ENCODE assay signal across 7 cellular contexts in the genomic region with DNA sequence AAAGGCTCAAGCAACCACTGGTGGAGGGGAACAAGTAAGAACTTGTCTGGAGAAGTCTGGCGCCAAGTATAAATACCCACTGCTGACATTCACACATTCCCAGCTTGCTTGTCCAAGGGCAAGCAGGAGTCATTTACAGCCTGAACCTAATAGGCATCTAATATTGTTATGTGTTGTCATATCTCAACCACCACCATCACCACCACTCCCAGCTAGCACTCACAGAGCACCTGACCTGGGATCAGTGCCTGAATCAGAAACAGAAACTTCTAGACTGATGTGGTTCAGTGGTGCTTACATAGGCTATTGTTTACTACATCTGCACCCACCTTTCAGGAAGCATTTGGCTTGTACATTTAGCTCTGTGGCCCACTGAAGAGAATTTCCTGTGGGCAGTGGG.
DNase-seq lines count a peak whose midpoint lies in the region; ATAC-seq lines count a peak whose summit lies in the region.
"Not testable (repeated sequence)": the region's sequence is repeated elsewhere in the genome, so short reads cannot be mapped to it uniquely, and the experiment has no call there.

No MANE protein-coding gene starts in this region.

- not testable (repeated sequence) for H3K4me1 Mint-ChIP-seq in activated CD4-positive, alpha-beta T cell treated with anti-CD3 and anti-CD28 coated beads for 36 hours

- peak; percentile 93 for ATAC-seq in GM18858 (IDR thresholded peaks at IDR 0.05; ENCODE audit: unreplicated experiment)
- peak; percentile 95 for ATAC-seq in GM19452 (IDR thresholded peaks at IDR 0.05; ENCODE audit: unreplicated experiment)
- peak; percentile 96 for ATAC-seq in GM21786 (IDR thresholded peaks at IDR 0.05; ENCODE audit: unreplicated experiment)
- peak; percentile 94 for ATAC-seq in HG03025 (IDR thresholded peaks at IDR 0.05; ENCODE audit: low FRiP score, unreplicated experiment)
- peak; percentile 68 for ATAC-seq in HG03439 (IDR thresholded peaks at IDR 0.05; ENCODE audit: unreplicated experiment)
- peak; percentile 52 for ATAC-seq in activated CD4-positive, alpha-beta T cell treated with anti-CD3 and anti-CD28 coated beads for 36 hours
- ATAC-seq in left ventricle myocardium superior: peak; percentile 47

- not testable (repeated sequence) for H3K36me3 Mint-ChIP-seq in activated CD4-positive, alpha-beta T cell treated with anti-CD3 and anti-CD28 coated beads for 36 hours (ENCODE audit: low read depth)

- not testable (repeated sequence) for H3K9me3 Mint-ChIP-seq in activated CD4-positive, alpha-beta T cell treated with anti-CD3 and anti-CD28 coated beads for 36 hours (ENCODE audit: low read depth)

- not testable (repeated sequence) for H3K4me3 Mint-ChIP-seq in activated CD4-positive, alpha-beta T cell treated with anti-CD3 and anti-CD28 coated beads for 36 hours

- H3K27me3 Mint-ChIP-seq in activated CD4-positive, alpha-beta T cell treated with anti-CD3 and anti-CD28 coated beads for 36 hours: not testable (repeated sequence)

- not testable (repeated sequence) for H3K27ac Mint-ChIP-seq in activated CD4-positive, alpha-beta T cell treated with anti-CD3 and anti-CD28 coated beads for 36 hours

- POLR2A ChIA-PET in activated CD4-positive, alpha-beta T cell treated with anti-CD3 and anti-CD28 coated beads for 36 hours (lab: Charles Lee): not testable (repeated sequence)

- not testable (repeated sequence) for DNase-seq in activated CD4-positive, alpha-beta T cell treated with anti-CD3 and anti-CD28 coated beads for 36 hours; left ventricle myocardium superior

- intact Hi-C loops in activated CD4-positive, alpha-beta T cell treated with anti-CD3 and anti-CD28 coated beads for 36 hours (cut with DNase I, micrococcal nuclease); left ventricle myocardium superior (cut with micrococcal nuclease): not testable (repeated sequence)

- CTCF ChIA-PET in activated CD4-positive, alpha-beta T cell treated with anti-CD3 and anti-CD28 coated beads for 36 hours (lab: Charles Lee): interaction anchor here (1.5 to 2.2 kb wide), 5 partner anchors 10 to 620 kb away, joined by 4 to 13 read pairs (median 8); no protein-coding TSS in a partner anchor
